Comparison of ENCODE assay signal across 8 cellular contexts in genomic region chr2:42567806-42568429, GRCh38. TPM values are rescaled to one million over a fixed set of nuclear protein-coding genes. Genes with fewer than 3 reads are reported as not detected.
A peak's percentile ranks its signal among the peaks of the same experiment; 100 is the strongest.
DNase-seq lines count a peak whose midpoint lies in the region; ATAC-seq and TF ChIP-seq lines count a peak whose summit lies in the region.

No MANE protein-coding gene starts in this region.

- H3K27me3 ChIP-seq in gastroesophageal sphincter: no peaks in the 10 kb centered on the region
- no peaks in the 10 kb centered on the region for H3K27me3 ChIP-seq in ovary

- peaks cover 28% of the 10 kb centered on the region for H3K4me1 Mint-ChIP-seq in activated CD8-positive, alpha-beta T cell treated with anti-CD3 and anti-CD28 coated beads for 36 hours (ENCODE audit: low read depth)

- H3K27me3 Mint-ChIP-seq in activated CD8-positive, alpha-beta T cell treated with anti-CD3 and anti-CD28 coated beads for 36 hours: no peaks in the 10 kb centered on the region

- intact Hi-C loops in activated CD8-positive, alpha-beta T cell treated with anti-CD3 and anti-CD28 coated beads for 36 hours (cut with micrococcal nuclease): no loop called here
- intact Hi-C loops in ovary (cut with DNase I): loop anchor here in 1 of 4 donors (1.0 kb wide), 1 partner anchor 55 kb away; no protein-coding TSS in a partner anchor

- H3K4me3 ChIP-seq in gastroesophageal sphincter (peak overlapping the region; percentile 75 to 88), ovary (peak overlapping the region; percentile 96)

- H3K36me3 ChIP-seq in gastroesophageal sphincter (peaks cover 0 to 13% of the 10 kb centered on the region in 2 donors), ovary (no peaks in the 10 kb centered on the region)

- CTCF ChIA-PET in activated CD8-positive, alpha-beta T cell treated with anti-CD3 and anti-CD28 coated beads for 36 hours (lab: Charles Lee): interaction anchor here (0.7 to 1.6 kb wide), 2 partner anchors 51 to 74 kb away, joined by 3 read pairs; partner anchors contain the start of gene KCNG3

- TF ChIP-seq POLR2A in gastroesophageal sphincter (IDR thresholded peaks at IDR 0.05) (no peak), ovary (IDR thresholded peaks at IDR 0.05) (no peak)

- peaks cover 13% of the 10 kb centered on the region for H3K36me3 Mint-ChIP-seq in activated CD8-positive, alpha-beta T cell treated with anti-CD3 and anti-CD28 coated beads for 36 hours (ENCODE audit: low read depth)

- H3K9me3 Mint-ChIP-seq in activated CD8-positive, alpha-beta T cell treated with anti-CD3 and anti-CD28 coated beads for 36 hours: no peaks in the 10 kb centered on the region

- H3K9me3 ChIP-seq in gastroesophageal sphincter (no peaks in the 10 kb centered on the region), ovary (no peaks in the 10 kb centered on the region)

- ATAC-seq in HG03571 (IDR thresholded peaks at IDR 0.05; ENCODE audit: unreplicated experiment) (peak; percentile 77), gastroesophageal sphincter (peak; percentile 31)
- no peak for ATAC-seq in activated CD8-positive, alpha-beta T cell treated with anti-CD3 and anti-CD28 coated beads for 36 hours

- TF ChIP-seq EP300 in gastroesophageal sphincter (IDR thresholded peaks at IDR 0.05): no peak
- no peak for TF ChIP-seq EP300 in ovary (IDR thresholded peaks at IDR 0.05)

- in situ Hi-C loops in G401 (cut with HindIII; ENCODE audit: low sequenced_read_pairs): loop anchor here (10.0 kb wide), 1 partner anchor 187 kb away; no protein-coding TSS in a partner anchor

- peak overlapping the region; percentile 75 to 97 (median 88) for H3K27ac ChIP-seq in gastroesophageal sphincter
- H3K27ac ChIP-seq in ovary: peak overlapping the region; percentile 99

- 20% methylated on average over 1 of the region's 12 CpGs; no CpG with 5 or more reads in 1 of the 2 donors for WGBS in gastroesophageal sphincter (ENCODE audit: low coverage in 1 of 2), 2 donors
- 3 to 9% (median 8%) methylated on average over 12 of the region's 12 CpGs for WGBS in ovary, 3 donors

- no peak for TF ChIP-seq CTCF in GM20000 (IDR thresholded peaks at IDR 0.05; ENCODE audit: extremely low read depth, missing control alignments)
- TF ChIP-seq CTCF in activated CD8-positive, alpha-beta T cell treated with anti-CD3 and anti-CD28 coated beads for 36 hours (IDR thresholded peaks at IDR 0.05): no peak
- no peak for TF ChIP-seq CTCF in gastroesophageal sphincter (IDR thresholded peaks at IDR 0.05)
- TF ChIP-seq CTCF in ovary (IDR thresholded peaks at IDR 0.05): no peak

- POLR2A ChIA-PET in activated CD8-positive, alpha-beta T cell treated with anti-CD3 and anti-CD28 coated beads for 36 hours (lab: Charles Lee): no interaction called here

- DNase-seq in G401 (ENCODE audit: low spot score) (peak; percentile 49), GM20000 (ENCODE audit: low spot score) (peak; percentile 78), ovary (peak; percentile 61 to 76 (median 68)), RKO (ENCODE audit: low spot score) (no peak), CD1c-positive myeloid dendritic cell (ENCODE audit: extremely low spot score) (no peak)
- peak; percentile 33 for DNase-seq in activated CD8-positive, alpha-beta T cell treated with anti-CD3 and anti-CD28 coated beads for 36 hours

- H3K4me1 ChIP-seq in gastroesophageal sphincter (peaks cover 0 to 33% (median 9%) of the 10 kb centered on the region in 3 donors), ovary (ENCODE audit: insufficient read depth) (peaks cover 18% of the 10 kb centered on the region)

- H3K27ac Mint-ChIP-seq in activated CD8-positive, alpha-beta T cell treated with anti-CD3 and anti-CD28 coated beads for 36 hours: peak overlapping the region; percentile 75

- peak overlapping the region; percentile 69 for H3K4me3 Mint-ChIP-seq in activated CD8-positive, alpha-beta T cell treated with anti-CD3 and anti-CD28 coated beads for 36 hours

RNA-seq across cellular contexts. Expression of gene MTA3, which starts 0.5 kb away (rescaled TPM):
- 61.2 and 65.4 TPM in 2 replicates for total RNA-seq in G401 (2014; rRNA removed; shearing (Covaris generic))
- total RNA-seq in activated CD8-positive, alpha-beta T cell treated with anti-CD3 and anti-CD28 coated beads for 36 hours: 10 to 100 TPM; 32.6 to 35.9 TPM
- total RNA-seq in gastroesophageal sphincter (10 to 100 TPM; 22.7 to 56.2 (median 29.3) TPM), ovary (10 to 100 TPM; 31.9 to 86.6 (median 61.0) TPM)
- polyA plus RNA-seq in ovary: 10 to 100 TPM; 55.2 to 87.5 TPM

Comparison
In these comparisons a context has a peak if more than half of its experiments do, and no peak if none do; other contexts are left out.
1. DNase-seq: peak in G401 (single experiment), GM20000 (single experiment), activated CD8-positive, alpha-beta T cell treated with anti-CD3 and anti-CD28 coated beads for 36 hours (single experiment) and ovary (5 of 5); none in RKO (single experiment) and CD1c-positive myeloid dendritic cell (single experiment).